16 cellular contexts compared by ENCODE assay signal in genomic region chr5:41408676-41409443, GRCh38.
DNase-seq lines count a peak whose midpoint lies in the region; ATAC-seq and TF ChIP-seq lines count a peak whose summit lies in the region.
"Had no signal": no experiment of that assay in that cellular context is flagged by ENCODE, and none has a peak within 500 bp of the region (broad histone marks: within the 10 kb centered on the region; RNA-seq: fewer than 3 reads in every experiment).

No MANE protein-coding gene starts in this region.

- TF ChIP-seq RAD21 in liver (IDR thresholded peaks at IDR 0.05) = no peak

- H3K4me3 ChIP-seq in Caco-2 (ENCODE audit: low read depth, low read length) (no peak overlapping the region), colonic mucosa (no peak overlapping the region), liver (ENCODE audit: low read depth in 1 of 3, low read length in 3 of 3) (no peak overlapping the region)
- H3K4me3 ChIP-seq: BLaER1, dorsolateral prefrontal cortex, GM23338 had no signal

- intact Hi-C loops in Caco-2 (cut with micrococcal nuclease; ENCODE audit: unreplicated experiment) = loop anchor here (5.0 kb wide), 1 partner anchor 62 kb away; no protein-coding TSS in a partner anchor
- intact Hi-C loops in colonic mucosa (cut with DNase I) = no loop called here

- H3K27me3 ChIP-seq in Caco-2 (replicated peaks; ENCODE audit: control insufficient read depth, insufficient read depth, low read length) = no peaks in the 10 kb centered on the region
- H3K27me3 ChIP-seq in colonic mucosa = no peaks in the 10 kb centered on the region
- H3K27me3 ChIP-seq in liver (ENCODE audit: control insufficient read depth in 4 of 4, insufficient read depth in 4 of 4, low read length in 3 of 4) = no peaks in the 10 kb centered on the region
- H3K27me3 ChIP-seq: BLaER1, dorsolateral prefrontal cortex had no signal

- H3K27ac ChIP-seq in colonic mucosa (no peak overlapping the region), liver (ENCODE audit: low read depth in 1 of 2, low read length in 2 of 2) (no peak overlapping the region)
- H3K27ac ChIP-seq: BLaER1, dorsolateral prefrontal cortex had no signal

- H3K36me3 Mint-ChIP-seq in Caco-2 (ENCODE audit: insufficient read depth, unreplicated experiment) = no peaks in the 10 kb centered on the region
- no peaks in the 10 kb centered on the region for H3K36me3 Mint-ChIP-seq in activated naive CD8-positive, alpha-beta T cell treated with anti-CD3 and anti-CD28 coated beads, Interleukin-2, amount 50 U/mL, for 24 hours (ENCODE audit: low read depth)
- H3K36me3 Mint-ChIP-seq: activated naive CD8-positive, alpha-beta T cell treated with anti-CD3 and anti-CD28 coated beads, Interleukin-2, amount 10 ng/mL, durations not matched to agents 7 days and 5 days; naive thymus-derived CD8-positive, alpha-beta T cell had no signal

- H3K36me3 ChIP-seq in Caco-2 (ENCODE audit: control insufficient read depth, insufficient read depth, low read length) (no peaks in the 10 kb centered on the region), colonic mucosa (no peaks in the 10 kb centered on the region), liver (ENCODE audit: control insufficient read depth in 4 of 4, insufficient read depth in 3 of 4, low read depth in 1 of 4, low read length in 3 of 4) (no peaks in the 10 kb centered on the region)
- H3K36me3 ChIP-seq: BLaER1 had no signal

- peaks cover 56% of the 10 kb centered on the region for H3K4me1 ChIP-seq in Caco-2
- no peaks in the 10 kb centered on the region for H3K4me1 ChIP-seq in colonic mucosa
- H3K4me1 ChIP-seq in liver (ENCODE audit: control insufficient read depth in 4 of 4, insufficient read depth in 4 of 4, low read length in 3 of 4) = no peaks in the 10 kb centered on the region
- H3K4me1 ChIP-seq: BLaER1 had no signal

- DNase-seq in Caco-2 (peak in 1 of 2 experiments; percentile 4), NCI-H82 (lab: John Stamatoyannopoulos, UW) (peak; percentile 86), colonic mucosa (peak; percentile 20), islet precursor cell (no peak), germinal center (ENCODE audit: low spot score) (no peak)
- DNase-seq in activated naive CD8-positive, alpha-beta T cell treated with anti-CD3 and anti-CD28 coated beads, Interleukin-2, amount 50 U/mL, for 24 hours = no peak
- DNase-seq: activated CD4-positive, alpha-beta T cell treated with anti-CD3 and anti-CD28 coated beads for 1 hour; activated naive CD8-positive, alpha-beta T cell treated with anti-CD3 and anti-CD28 coated beads, Interleukin-2, amount 10 ng/mL, durations not matched to agents 7 days and 5 days; DND-41; dorsolateral prefrontal cortex; naive thymus-derived CD8-positive, alpha-beta T cell; stimulated activated naive CD4-positive, alpha-beta T cell treated with Interleukin-2 at 50 U/mL for 16 hours had no signal

- POLR2A ChIA-PET in Caco-2 (lab: Charles Lee) = no interaction called here

- H3K27me3 Mint-ChIP-seq in Caco-2 (ENCODE audit: insufficient read depth, unreplicated experiment) = no peaks in the 10 kb centered on the region
- H3K27me3 Mint-ChIP-seq in activated naive CD8-positive, alpha-beta T cell treated with anti-CD3 and anti-CD28 coated beads, Interleukin-2, amount 50 U/mL, for 24 hours = no peaks in the 10 kb centered on the region
- H3K27me3 Mint-ChIP-seq: activated naive CD8-positive, alpha-beta T cell treated with anti-CD3 and anti-CD28 coated beads, Interleukin-2, amount 10 ng/mL, durations not matched to agents 7 days and 5 days had no signal

- peaks cover 9% of the 10 kb centered on the region for H3K9me3 Mint-ChIP-seq in Caco-2 (ENCODE audit: unreplicated experiment)
- no peaks in the 10 kb centered on the region for H3K9me3 Mint-ChIP-seq in activated naive CD8-positive, alpha-beta T cell treated with anti-CD3 and anti-CD28 coated beads, Interleukin-2, amount 50 U/mL, for 24 hours
- H3K9me3 Mint-ChIP-seq: activated naive CD8-positive, alpha-beta T cell treated with anti-CD3 and anti-CD28 coated beads, Interleukin-2, amount 10 ng/mL, durations not matched to agents 7 days and 5 days; GM23338 had no signal

- H3K27ac Mint-ChIP-seq in Caco-2 (ENCODE audit: unreplicated experiment) = peak overlapping the region; percentile 33
- no peak overlapping the region for H3K27ac Mint-ChIP-seq in activated naive CD8-positive, alpha-beta T cell treated with anti-CD3 and anti-CD28 coated beads, Interleukin-2, amount 50 U/mL, for 24 hours
- H3K27ac Mint-ChIP-seq: activated naive CD8-positive, alpha-beta T cell treated with anti-CD3 and anti-CD28 coated beads, Interleukin-2, amount 10 ng/mL, durations not matched to agents 7 days and 5 days; GM23338; naive thymus-derived CD8-positive, alpha-beta T cell had no signal

- H3K4me3 Mint-ChIP-seq in Caco-2 (ENCODE audit: unreplicated experiment) = no peak overlapping the region
- H3K4me3 Mint-ChIP-seq in activated naive CD8-positive, alpha-beta T cell treated with anti-CD3 and anti-CD28 coated beads, Interleukin-2, amount 50 U/mL, for 24 hours = no peak overlapping the region
- H3K4me3 Mint-ChIP-seq: activated naive CD8-positive, alpha-beta T cell treated with anti-CD3 and anti-CD28 coated beads, Interleukin-2, amount 10 ng/mL, durations not matched to agents 7 days and 5 days; GM23338; naive thymus-derived CD8-positive, alpha-beta T cell had no signal

- no peak for TF ChIP-seq CTCF in Caco-2 (IDR thresholded peaks at IDR 0.05; ENCODE audit: insufficient read depth in 1 of 2, low read depth in 1 of 2, low read length in 1 of 2, severe bottlenecking in 1 of 2, unreplicated experiment in 1 of 2)
- no peak for TF ChIP-seq CTCF in colonic mucosa (IDR thresholded peaks at IDR 0.05)
- TF ChIP-seq CTCF in liver (IDR thresholded peaks at IDR 0.05; ENCODE audit: low read depth, low read length, missing input control) = no peak

- H3K4me1 Mint-ChIP-seq in Caco-2 (ENCODE audit: low read depth, unreplicated experiment) = peaks cover 42% of the 10 kb centered on the region
- no peaks in the 10 kb centered on the region for H3K4me1 Mint-ChIP-seq in activated naive CD8-positive, alpha-beta T cell treated with anti-CD3 and anti-CD28 coated beads, Interleukin-2, amount 50 U/mL, for 24 hours
- H3K4me1 Mint-ChIP-seq: activated naive CD8-positive, alpha-beta T cell treated with anti-CD3 and anti-CD28 coated beads, Interleukin-2, amount 10 ng/mL, durations not matched to agents 7 days and 5 days; naive thymus-derived CD8-positive, alpha-beta T cell had no signal

- no TSS peak for BruUV-seq in Caco-2 (replicated peaks; lab: Mats Ljungman, UMichigan)

- no peak for ATAC-seq in HG02763 (IDR thresholded peaks at IDR 0.05; ENCODE audit: unreplicated experiment)
- ATAC-seq in activated naive CD8-positive, alpha-beta T cell treated with anti-CD3 and anti-CD28 coated beads, Interleukin-2, amount 50 U/mL, for 24 hours = no peak
- ATAC-seq: GM23338; naive thymus-derived CD8-positive, alpha-beta T cell had no signal

- H3K9ac ChIP-seq in colonic mucosa (ENCODE audit: low read depth in 2 of 2, low read length in 2 of 2) (no peak overlapping the region), liver (ENCODE audit: low read depth in 1 of 2, low read length in 2 of 2) (no peak overlapping the region)
- H3K9ac ChIP-seq: BLaER1 had no signal

- CTCF ChIA-PET in Caco-2 (lab: Charles Lee) = no interaction called here

- H3K9me3 ChIP-seq in Caco-2 = peaks cover 8% of the 10 kb centered on the region; the same call in 1 of the 2 replicates
- no peaks in the 10 kb centered on the region for H3K9me3 ChIP-seq in colonic mucosa
- no peaks in the 10 kb centered on the region for H3K9me3 ChIP-seq in liver (ENCODE audit: control insufficient read depth in 4 of 4, low read length in 3 of 4)
- H3K9me3 ChIP-seq: BLaER1 had no signal

- 73% methylated on average over 6 of the region's 6 CpGs for WGBS in liver

TF ChIP-seq in liver, 16 proteins besides CTCF, POLR2A, EP300 and RAD21:
- TF ChIP-seq ZBTB33 (IDR thresholded peaks at IDR 0.05) = no peak
- peak; percentile 99 for TF ChIP-seq NR2F2 (IDR thresholded peaks at IDR 0.05)
- TF ChIP-seq YY1 (IDR thresholded peaks at IDR 0.05) = no peak
- TF ChIP-seq RXRA (IDR thresholded peaks at IDR 0.05) = peak in 1 of 2 donors; percentile 60
- TF ChIP-seq GABPA (IDR thresholded peaks at IDR 0.05 in 1 of 2, conservative IDR thresholded peaks at IDR 0.05 in 1 of 2) = no peak
- peak; percentile 53 for TF ChIP-seq SP1 (IDR thresholded peaks at IDR 0.05)
- no peak for TF ChIP-seq FOXA1 (IDR thresholded peaks at IDR 0.05)
- TF ChIP-seq JUND (IDR thresholded peaks at IDR 0.05) = no peak
- no peak for TF ChIP-seq HNF4A (conservative IDR thresholded peaks at IDR 0.05)

Comparison
In these comparisons a context has a peak if more than half of its experiments do, and no peak if none do; other contexts are left out.
1. DNase-seq: peak in NCI-H82 (single experiment) and colonic mucosa (single experiment); none in islet precursor cell (single experiment), germinal center (single experiment) and activated naive CD8-positive, alpha-beta T cell treated with anti-CD3 and anti-CD28 coated beads, Interleukin-2, amount 50 U/mL, for 24 hours (single experiment).